Comparison of ENCODE assay signal across 14 cellular contexts in genomic region chr3:137767146-137768020, GRCh38. TPM values are rescaled to one million over a fixed set of nuclear protein-coding genes. Genes with fewer than 3 reads are reported as not detected.
A peak's percentile ranks its signal among the peaks of the same experiment; 100 is the strongest.
DNase-seq lines count a peak whose midpoint lies in the region; TF ChIP-seq lines count a peak whose summit lies in the region.
"Had no signal": no experiment of that assay in that cellular context is flagged by ENCODE, and none has a peak within 500 bp of the region (broad histone marks: within the 10 kb centered on the region; RNA-seq: fewer than 3 reads in every experiment).

No MANE protein-coding gene starts in this region.

- H3K27ac Mint-ChIP-seq in CD14-positive monocyte: no peak overlapping the region

- H3K4me1 ChIP-seq in NT2/D1 (ENCODE audit: insufficient read depth, insufficient read length) (peaks cover 26% of the 10 kb centered on the region), sigmoid colon (peaks cover 0 to 72% (median 62%) of the 10 kb centered on the region in 4 donors), uterus (peaks cover 0 to 23% of the 10 kb centered on the region in 2 donors)

- H3K27me3 ChIP-seq in NT2/D1 (ENCODE audit: insufficient read depth, insufficient read length) (peaks cover 100% of the 10 kb centered on the region), sigmoid colon (peaks cover 73 to 100% (median 96%) of the 10 kb centered on the region in 3 donors), uterus (peaks cover 0 to 87% of the 10 kb centered on the region in 2 donors)

- TF ChIP-seq POLR2A in sigmoid colon (IDR thresholded peaks at IDR 0.05): no peak
- no peak for TF ChIP-seq POLR2A in uterus (IDR thresholded peaks at IDR 0.05)

- peaks cover 17% of the 10 kb centered on the region for H3K4me1 Mint-ChIP-seq in CD14-positive monocyte

- no peak for TF ChIP-seq EP300 in sigmoid colon (IDR thresholded peaks at IDR 0.05)

- H3K27ac ChIP-seq in sigmoid colon (no peak overlapping the region), substantia nigra (ENCODE audit: low read depth, low read length, poor library complexity, severe bottlenecking) (no peak overlapping the region), uterus (no peak overlapping the region)
- H3K27ac ChIP-seq: SK-N-MC had no signal

- peaks cover 98 to 100% (median 99%) of the 10 kb centered on the region in 3 donors for H3K27me3 Mint-ChIP-seq in CD14-positive monocyte (ENCODE audit: low read depth in 3 of 3)

- H3K36me3 ChIP-seq in NT2/D1 (ENCODE audit: insufficient read depth, insufficient read length, low read length) (no peaks in the 10 kb centered on the region), sigmoid colon (no peaks in the 10 kb centered on the region), uterus (no peaks in the 10 kb centered on the region)

- in situ Hi-C loops in GM13976 (cut with MboI; ENCODE audit: low sequenced_read_pairs, unreplicated experiment): no loop called here

- intact Hi-C loops in sigmoid colon (cut with DNase I) (no loop called here), uterus (cut with DNase I; ENCODE audit: low total_unique reads) (no loop called here), CD14-positive monocyte (cut with micrococcal nuclease) (no loop called here)

- peaks cover 0 to 2% of the 10 kb centered on the region in 2 donors for H3K36me3 Mint-ChIP-seq in CD14-positive monocyte

- H3K9ac ChIP-seq in NT2/D1 (ENCODE audit: insufficient read length, low read depth): no peak overlapping the region

- DNase-seq in GM13976 (ENCODE audit: low spot score) (peak; percentile 6), NT2/D1 (ENCODE audit: low read depth, low spot score) (peak; percentile 84), sigmoid colon (no peak), substantia nigra (lab: John Stamatoyannopoulos, UW) (no peak), GOT3 (lab: John Stamatoyannopoulos, UW) (no peak), uterus (no peak), CD14-positive monocyte (ENCODE audit: low spot score) (no peak)
- DNase-seq: activated CD8-positive, alpha-beta memory T cell treated with anti-CD3 and anti-CD28 coated beads for 24 hours; KBM-7; stimulated activated CD4-positive, alpha-beta T cell treated with anti-CD3 and anti-CD28 coated beads, Interleukin-2, amount 100 ng/mL, for 24 hours had no signal

- no peak overlapping the region for H3K4me3 ChIP-seq in NT2/D1 (ENCODE audit: insufficient read length, low read depth)
- peak overlapping the region; percentile 25 for H3K4me3 ChIP-seq in iPS-18c (ENCODE audit: insufficient read depth, low read depth, low read length)
- peak overlapping the region in 3 of 4 donors; percentile 30 to 41 (median 41) for H3K4me3 ChIP-seq in sigmoid colon
- H3K4me3 ChIP-seq in uterus: peak overlapping the region in 1 of 2 donors; percentile 13
- H3K4me3 ChIP-seq: SK-N-MC had no signal

- WGBS in sigmoid colon, 2 donors: 4 to 7% methylated on average over 36 of the region's 36 CpGs

- H3K9me3 Mint-ChIP-seq in CD14-positive monocyte: peaks cover 0 to 29% (median 15%) of the 10 kb centered on the region in 7 donors

- H3K9me3 ChIP-seq in NT2/D1 (ENCODE audit: insufficient read depth, low read length) (no peaks in the 10 kb centered on the region), iPS-18c (ENCODE audit: control insufficient read depth, insufficient read depth, low read length) (peaks cover 2% of the 10 kb centered on the region), sigmoid colon (no peaks in the 10 kb centered on the region), uterus (no peaks in the 10 kb centered on the region)

- TF ChIP-seq CTCF in GM13976 (IDR thresholded peaks at IDR 0.05; ENCODE audit: borderline replicate concordance, control extremely low read depth, extremely low read depth, insufficient read depth, missing control alignments): no peak
- no peak for TF ChIP-seq CTCF in sigmoid colon (IDR thresholded peaks at IDR 0.05)
- TF ChIP-seq CTCF in uterus (IDR thresholded peaks at IDR 0.05): no peak
- no peak for TF ChIP-seq CTCF in CD14-positive monocyte (IDR thresholded peaks at IDR 0.05)

- peak overlapping the region in 1 of 2 donors; percentile 86 for H3K4me3 Mint-ChIP-seq in CD14-positive monocyte

RNA-seq across cellular contexts. Expression of gene SOX14, which starts 3.3 kb away (rescaled TPM):
- total RNA-seq in sigmoid colon (not detected), uterus (under 1 TPM in 1 of 4 donors, not detected in 3; 0.14 TPM)
- polyA plus RNA-seq in sigmoid colon (not detected), CD14-positive monocyte (not detected)
- total RNA-seq: mononuclear cell, temporal lobe had no signal

Comparison
In these comparisons a context has a peak if more than half of its experiments do, and no peak if none do; other contexts are left out.
1. DNase-seq: peak in GM13976 (single experiment) and NT2/D1 (single experiment); none in sigmoid colon (single experiment), substantia nigra (0 of 49), GOT3 (single experiment), uterus (0 of 2) and CD14-positive monocyte (single experiment).